Comparison of ENCODE assay signal across 11 cellular contexts in the genomic region with DNA sequence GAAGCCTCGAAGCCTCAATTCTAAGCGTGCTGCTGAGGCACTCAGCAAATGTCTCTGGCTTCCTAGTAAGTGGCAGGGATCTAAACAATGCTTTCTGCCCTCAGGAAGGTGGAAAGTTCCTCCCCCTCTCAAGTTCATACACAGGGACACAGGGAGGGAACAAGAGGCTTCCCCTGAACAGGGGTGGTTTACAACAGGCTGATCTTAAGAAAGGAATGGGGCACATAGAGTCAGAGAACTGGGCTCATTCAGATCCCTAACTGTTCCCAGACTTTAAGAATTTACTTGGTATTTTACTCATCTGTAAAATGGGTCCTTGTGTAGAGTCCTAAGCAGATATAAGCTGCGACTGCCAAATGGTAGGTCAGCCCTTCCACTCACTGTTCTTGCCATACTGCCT. TPM values are rescaled to one million over a fixed set of nuclear protein-coding genes. Genes with fewer than 3 reads are reported as not detected.
A peak's percentile ranks its signal among the peaks of the same experiment; 100 is the strongest.
DNase-seq lines count a peak whose midpoint lies in the region; ATAC-seq, FAIRE-seq and TF ChIP-seq lines count a peak whose summit lies in the region.
"Had no signal": no experiment of that assay in that cellular context is flagged by ENCODE, and none has a peak within 500 bp of the region (broad histone marks: within the 10 kb centered on the region; RNA-seq: fewer than 3 reads in every experiment).

No MANE protein-coding gene starts in this region.

- H3K4me1 ChIP-seq in GM23338 (ENCODE audit: insufficient read depth) = peaks cover 48% of the 10 kb centered on the region
- H3K4me1 ChIP-seq in adrenal gland (replicated peaks in 1 of 2) = peaks cover 48 to 79% of the 10 kb centered on the region in 2 donors
- peaks cover 77% of the 10 kb centered on the region for H3K4me1 ChIP-seq in testis

- H3K4me2 ChIP-seq in GM23338 = peak overlapping the region; percentile 89

- intact Hi-C loops in adrenal gland (cut with DNase I) = loop anchor here (10.0 kb wide), 3 partner anchors 105 to 145 kb away; no protein-coding TSS in a partner anchor
- intact Hi-C loops in testis (cut with DNase I; ENCODE audit: low total_unique reads) = loop anchor here (10.0 kb wide), 1 partner anchor 45 kb away; no protein-coding TSS in a partner anchor

- H3K36me3 Mint-ChIP-seq in GM23338 (ENCODE audit: low read depth) = peaks cover 12% of the 10 kb centered on the region
- peaks cover 2% of the 10 kb centered on the region for H3K36me3 Mint-ChIP-seq in memory B cell

- no peak overlapping the region for H3K4me3 Mint-ChIP-seq in GM23338
- peak overlapping the region; percentile 32 for H3K4me3 Mint-ChIP-seq in memory B cell

- H3K4me1 Mint-ChIP-seq in GM23338 = peaks cover 53% of the 10 kb centered on the region
- peaks cover 56% of the 10 kb centered on the region for H3K4me1 Mint-ChIP-seq in memory B cell

- no peak overlapping the region for H3K27ac Mint-ChIP-seq in GM23338
- H3K27ac Mint-ChIP-seq in memory B cell = peak overlapping the region; percentile 48

- H3K4me3 ChIP-seq in GM23338 (peak overlapping the region; percentile 78; the same call in 1 of the 2 replicates), adrenal gland (no peak overlapping the region), testis (no peak overlapping the region)

- no peak overlapping the region for H3K27ac ChIP-seq in GM23338 (ENCODE audit: low read depth)
- H3K27ac ChIP-seq in adrenal gland = peak overlapping the region; percentile 50 to 91 (median 79)
- H3K27ac ChIP-seq in testis = peak overlapping the region; percentile 60 to 88

- H3F3A ChIP-seq in GM23338 (replicated peaks; ENCODE audit: low read depth) = peaks cover 4% of the 10 kb centered on the region; the same call in 1 of the 2 replicates

- DNase-seq in GM23338 (ENCODE audit: low spot score) = no peak
- DNase-seq in adrenal gland = no peak
- no peak for DNase-seq in memory B cell (ENCODE audit: low spot score in 2 of 2)
- DNase-seq in testis = no peak
- DNase-seq in stimulated activated CD4-positive, alpha-beta T cell treated with anti-CD3 and anti-CD28 coated beads, Interleukin-4, amount 100 ng/mL, for 4 hours = no peak
- DNase-seq in RKO (ENCODE audit: low spot score) = no peak
- DNase-seq in D341Med (ENCODE audit: low spot score) = no peak
- no peak for DNase-seq in HTR-8/SVneo (ENCODE audit: insufficient read length, low spot score)
- DNase-seq: NCI-H1436 had no signal

- no peak for ATAC-seq in GM23338
- no peak for ATAC-seq in memory B cell (ENCODE audit: low read depth)

- TF ChIP-seq CTCF in GM23338 (conservative IDR thresholded peaks at IDR 0.05; ENCODE audit: low read depth in 2 of 2) = no peak
- TF ChIP-seq CTCF in adrenal gland (IDR thresholded peaks at IDR 0.05) = no peak
- TF ChIP-seq CTCF in testis (IDR thresholded peaks at IDR 0.05) = no peak

- H3K9me3 Mint-ChIP-seq in GM23338 = no peaks in the 10 kb centered on the region
- H3K9me3 Mint-ChIP-seq in memory B cell = no peaks in the 10 kb centered on the region

- peaks cover 20% of the 10 kb centered on the region for H3K27me3 ChIP-seq in GM23338 (ENCODE audit: insufficient read depth)
- no peaks in the 10 kb centered on the region for H3K27me3 ChIP-seq in adrenal gland
- H3K27me3 ChIP-seq in testis = no peaks in the 10 kb centered on the region

- FAIRE-seq in HTR-8/SVneo (lab: Jason Lieb, UNC) = no peak
- FAIRE-seq: GM12891, TTC549 had no signal

- TF ChIP-seq POLR2A in adrenal gland (IDR thresholded peaks at IDR 0.05) = no peak
- TF ChIP-seq POLR2A in testis (IDR thresholded peaks at IDR 0.05) = no peak

- H3K9me2 ChIP-seq in GM23338 (ENCODE audit: insufficient read depth) = no peaks in the 10 kb centered on the region

- H4K20me1 ChIP-seq in GM23338 (replicated peaks; ENCODE audit: insufficient read depth) = no peaks in the 10 kb centered on the region

- H3K9me3 ChIP-seq in adrenal gland (replicated peaks in 1 of 3) (no peaks in the 10 kb centered on the region), testis (no peaks in the 10 kb centered on the region)

- no peaks in the 10 kb centered on the region for H3K36me3 ChIP-seq in GM23338 (ENCODE audit: insufficient read depth)
- no peaks in the 10 kb centered on the region for H3K36me3 ChIP-seq in adrenal gland (replicated peaks in 1 of 2)
- H3K36me3 ChIP-seq in testis (ENCODE audit: low read depth, missing control alignments) = no peaks in the 10 kb centered on the region

- no peak overlapping the region for H2AFZ ChIP-seq in GM23338

- H3K27me3 Mint-ChIP-seq in GM23338 (ENCODE audit: insufficient read depth, low read depth, poor library complexity) (peaks cover 37% of the 10 kb centered on the region), memory B cell (peaks cover 1% of the 10 kb centered on the region)

- WGBS in adrenal gland, 4 donors = 81 to 94% (median 86%) methylated on average over 1 to 3 of the region's 3 CpGs
- WGBS in testis, 2 donors = 60 to 73% methylated on average over 2 to 3 of the region's 3 CpGs

- H3K79me2 ChIP-seq in GM23338 (replicated peaks; ENCODE audit: insufficient read depth) = peaks cover 57% of the 10 kb centered on the region

TF ChIP-seq in GM23338, 12 proteins besides CTCF, POLR2A, EP300 and RAD21 (continues in another document):
- TF ChIP-seq ZNF114 (CRISPR knock-in tag; IDR thresholded peaks at IDR 0.05) = no peak
- no peak for TF ChIP-seq JUNB (IDR thresholded peaks at IDR 0.05; ENCODE audit: unreplicated experiment)
- TF ChIP-seq STAT1 (IDR thresholded peaks at IDR 0.05; ENCODE audit: unreplicated experiment) = no peak
- no peak for TF ChIP-seq POLR2AphosphoS5 (IDR thresholded peaks at IDR 0.05; ENCODE audit: low read depth)
- no peak for TF ChIP-seq EZH2phosphoT487 (IDR thresholded peaks at IDR 0.05; ENCODE audit: unreplicated experiment)
- no peak for TF ChIP-seq ETS1 (IDR thresholded peaks at IDR 0.05)
- TF ChIP-seq ZNF331 (CRISPR knock-in tag; IDR thresholded peaks at IDR 0.05; ENCODE audit: low read depth) = no peak

RNA-seq across cellular contexts. Expression of gene TNS3, which starts 2.5 kb away (rescaled TPM):
- total RNA-seq in GM23338 (2014; rRNA removed; shearing (Covaris generic)) = 20.6 and 28.7 TPM in 2 replicates
- polyA plus RNA-seq in GM23338 (2016; fragmentation: Nextera tagmentation; extraction: Ambion mirVana) (6.2 TPM in 2 replicates), adrenal gland (10 to 100 TPM; 21.0 to 36.5 (median 36.4) TPM), testis (ENCODE audit: insufficient read depth, low read depth, low replicate concordance) (28.5 TPM)
- total RNA-seq in adrenal gland (100 to 1,000 TPM in 6 of 8 donors, 10 to 100 TPM in 2; 75.8 to 188 (median 129) TPM), testis (10 to 100 TPM; 60.0 to 93.5 TPM)
